ENCODE assay signal across 12 cellular contexts in the genomic region with DNA sequence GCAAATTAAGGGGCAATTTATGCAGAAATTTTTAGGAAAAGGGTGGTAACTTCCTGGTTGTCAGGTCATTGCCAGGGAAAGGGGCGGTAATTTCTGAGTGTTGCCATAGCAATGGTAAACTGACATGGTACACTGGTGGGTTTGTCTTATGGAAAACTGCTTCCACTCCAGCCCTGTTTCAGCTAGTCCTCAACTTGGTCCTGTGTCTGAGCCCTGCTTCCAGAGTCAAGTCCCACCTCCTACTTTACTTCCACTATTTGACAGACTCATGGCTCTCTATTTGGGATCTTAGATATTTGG.
"Had no signal": no experiment of that assay in that cellular context is flagged by ENCODE, and none has a peak within 500 bp of the region (broad histone marks: within the 10 kb centered on the region; RNA-seq: fewer than 3 reads in every experiment).

No MANE protein-coding gene starts in this region.

- H3K36me3 ChIP-seq: cardiac muscle cell, tibial artery, uterus had no signal

- H3K4me3 ChIP-seq: cardiac muscle cell, lung, skin epidermis, tibial artery, uterus had no signal

- DNase-seq: activated CD4-positive, alpha-beta T cell treated with anti-CD3 and anti-CD28 coated beads, Interleukin-2, amount 50 U/mL, for 1 hour; activated naive CD4-positive, alpha-beta T cell treated with anti-CD3 and anti-CD28 coated beads, Interleukin-2, amount 50 U/mL, for 16 hours; islet precursor cell; posterior cingulate gyrus; stimulated activated CD4-positive, alpha-beta T cell treated with anti-CD3 and anti-CD28 coated beads, Interleukin-15, amount 100 ng/mL, for 24 hours; stimulated activated CD4-positive, alpha-beta T cell treated with anti-CD3 and anti-CD28 coated beads, Interleukin-4, amount 100 ng/mL, for 1 hour; stimulated activated naive B cell treated with anti-CD40 and anti-IgM and Interleukin-4, amounts not matched to agents 10 μg/mL and 1 μg/mL and 100 μg/mL, for 72 hours; tibial artery; uterus had no signal

- H3K27me3 ChIP-seq: tibial artery, uterus had no signal

- H3K4me1 ChIP-seq: tibial artery, uterus had no signal

- H3K27ac ChIP-seq: cardiac muscle cell, tibial artery, uterus had no signal

- H3K9me3 ChIP-seq: tibial artery, uterus had no signal
